In the genomic region with DNA sequence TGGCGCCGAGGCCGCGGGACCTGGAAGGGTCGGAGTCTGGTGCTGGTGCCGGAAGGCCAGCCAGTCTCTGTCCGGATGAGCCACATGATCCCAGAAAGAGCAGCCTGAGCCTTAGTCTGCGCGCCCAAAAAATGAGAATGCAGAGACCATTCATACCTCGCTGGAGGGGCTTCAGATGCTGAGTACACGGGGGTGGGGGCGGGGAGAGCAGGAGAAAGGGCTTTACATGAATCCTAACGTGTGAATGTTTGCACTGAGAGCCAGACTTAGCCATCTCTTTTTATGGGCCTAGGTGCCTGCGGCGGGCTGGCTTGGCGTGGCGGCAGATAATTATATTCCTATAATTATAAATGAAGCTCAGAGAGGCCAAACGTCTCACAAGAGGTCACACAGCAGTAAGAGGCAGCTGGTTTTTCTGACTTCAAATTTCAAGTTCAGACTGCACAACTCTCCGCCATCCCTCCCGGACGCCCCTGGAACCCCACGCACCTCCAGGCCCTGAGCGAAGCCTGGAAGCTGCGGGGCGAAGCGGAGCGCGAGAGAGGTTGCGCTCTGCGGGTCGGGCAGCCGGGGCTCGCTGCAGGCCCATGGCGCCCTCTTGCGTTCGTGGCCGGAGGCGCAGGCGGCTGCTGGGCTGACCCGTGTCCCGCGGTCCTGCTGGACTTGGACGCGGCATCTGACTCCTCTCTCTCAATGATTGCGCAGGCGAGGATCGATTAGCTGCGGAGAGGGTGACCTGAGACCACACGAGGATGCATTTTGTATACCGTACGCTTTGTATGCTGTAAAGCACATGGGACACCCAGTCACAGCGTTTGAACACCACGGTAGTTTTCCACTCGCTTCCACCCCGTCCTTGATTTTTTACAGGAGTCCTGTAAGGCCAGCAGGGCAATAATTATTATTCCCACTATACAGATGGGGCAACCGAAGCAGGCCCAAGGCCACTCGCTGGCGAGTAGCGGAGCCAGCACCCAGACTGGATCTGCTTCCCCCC, we compare ENCODE assay signal across 8 cellular contexts.
A peak's percentile ranks its signal among the peaks of the same experiment; 100 is the strongest.
DNase-seq lines count a peak whose midpoint lies in the region; ATAC-seq, FAIRE-seq and TF ChIP-seq lines count a peak whose summit lies in the region.

No MANE protein-coding gene starts in this region.

- no peak overlapping the region for H3K4me3 ChIP-seq in SU-DHL-6 (ENCODE audit: insufficient read depth, low read length, poor library complexity, severe bottlenecking)
- H3K4me3 ChIP-seq in adipocyte (ENCODE audit: low read length) = peak overlapping the region; percentile 39
- peak overlapping the region; percentile 33 to 52 (median 46) for H3K4me3 ChIP-seq in heart right ventricle

- H3K27me3 ChIP-seq in SU-DHL-6 (ENCODE audit: low read length) (no peaks in the 10 kb centered on the region), adipocyte (replicated peaks; ENCODE audit: control insufficient read depth, insufficient read depth, low read length) (peaks cover 71% of the 10 kb centered on the region), heart right ventricle (peaks cover 21 to 100% (median 98%) of the 10 kb centered on the region in 7 donors)

- H3K9me2 ChIP-seq in SU-DHL-6 (replicated peaks; ENCODE audit: insufficient read depth, low read length) = no peaks in the 10 kb centered on the region

- 3 to 4% methylated on average over 59 of the region's 59 CpGs for WGBS in heart right ventricle, 2 donors

- no peaks in the 10 kb centered on the region for H4K20me1 ChIP-seq in SU-DHL-6 (ENCODE audit: low read depth, low read length)

- H3K4me1 ChIP-seq in adipocyte (ENCODE audit: control insufficient read depth, insufficient read depth, low read length) (peaks cover 18% of the 10 kb centered on the region), heart right ventricle (peaks cover 6 to 30% (median 24%) of the 10 kb centered on the region in 9 donors)

- FAIRE-seq in GM12892 (lab: Jason Lieb, UNC) = peak; percentile 88

- no peaks in the 10 kb centered on the region for H3F3A ChIP-seq in SU-DHL-6 (ENCODE audit: insufficient read depth)

- intact Hi-C loops in heart right ventricle (cut with DNase I) = loop anchor here (1.0 to 10.0 kb wide), 16 partner anchors 182 to 836 kb away; partner anchors contain the start of genes FOXD2 (in 1 of the 10) and PDZK1IP1 (in 1 of the 10)

- no peaks in the 10 kb centered on the region for H3K9me3 ChIP-seq in SU-DHL-6 (ENCODE audit: insufficient read depth, low read length)
- no peaks in the 10 kb centered on the region for H3K9me3 ChIP-seq in adipocyte (ENCODE audit: control insufficient read depth, low read length)
- H3K9me3 ChIP-seq in heart right ventricle = no peaks in the 10 kb centered on the region

- H3K27ac ChIP-seq in 22Rv1 (no peak overlapping the region), SU-DHL-6 (ENCODE audit: low read depth, low read length) (no peak overlapping the region), heart right ventricle (peak overlapping the region in 1 of 10 donors; percentile 22)

- no peak overlapping the region for H3K4me2 ChIP-seq in SU-DHL-6 (ENCODE audit: low read depth, low read length, poor library complexity, severe bottlenecking)

- H2AFZ ChIP-seq in SU-DHL-6 (ENCODE audit: low read depth, low read length, severe bottlenecking) = no peak overlapping the region

- peak; percentile 98 for TF ChIP-seq CTCF in 22Rv1 (IDR thresholded peaks at IDR 0.05)
- peak; percentile 79 for TF ChIP-seq CTCF in SU-DHL-6 (IDR thresholded peaks at IDR 0.05; ENCODE audit: insufficient read depth, low read length, poor library complexity, severe bottlenecking)
- peak; percentile 94 to 100 (median 99) for TF ChIP-seq CTCF in heart right ventricle (IDR thresholded peaks at IDR 0.05)

- DNase-seq in GM12892 (ENCODE audit: insufficient read length) (peak; percentile 92), HuH-7 (ENCODE audit: low spot score) (peak; percentile 95), adipocyte (ENCODE audit: low read depth) (peak; percentile 85), heart right ventricle (peak; percentile 62 to 83), pons (ENCODE audit: low spot score) (peak; percentile 23), ureter (ENCODE audit: low spot score) (peak; percentile 77)

- ATAC-seq in heart right ventricle = peak; percentile 86 to 93 (median 90)

- H3K36me3 ChIP-seq in SU-DHL-6 (ENCODE audit: low read length) (no peaks in the 10 kb centered on the region), adipocyte (ENCODE audit: control insufficient read depth, insufficient read depth, low read length, severe bottlenecking) (no peaks in the 10 kb centered on the region), heart right ventricle (no peaks in the 10 kb centered on the region)

- H3K9ac ChIP-seq in SU-DHL-6 (ENCODE audit: low read length) (no peak overlapping the region), adipocyte (ENCODE audit: low read length) (no peak overlapping the region)

- TF ChIP-seq POLR2A in GM12892 (IDR thresholded peaks at IDR 0.05; ENCODE audit: low read depth, low read length) = no peak

- no peaks in the 10 kb centered on the region for H3K79me2 ChIP-seq in SU-DHL-6 (ENCODE audit: insufficient read depth, low read length)

Comparison
In these comparisons a context has a peak if more than half of its experiments do, and no peak if none do; other contexts are left out.
1. DNase-seq: peak in every context shown above with its lines; median percentile 95 in HuH-7; 92 in GM12892; 85 in adipocyte; 77 in ureter; 72 in heart right ventricle; 23 in pons.